In genomic region chr15:94234300-94234699, GRCh38 we compare ENCODE assay signal across 10 cellular contexts. TPM values are rescaled to one million over a fixed set of nuclear protein-coding genes. Genes with fewer than 3 reads are reported as not detected.
A peak's percentile ranks its signal among the peaks of the same experiment; 100 is the strongest.
DNase-seq lines count a peak whose midpoint lies in the region; ATAC-seq and TF ChIP-seq lines count a peak whose summit lies in the region.
"Had no signal": no experiment of that assay in that cellular context is flagged by ENCODE, and none has a peak within 500 bp of the region (broad histone marks: within the 10 kb centered on the region; RNA-seq: fewer than 3 reads in every experiment).

No MANE protein-coding gene starts in this region.

- H3K27me3 Mint-ChIP-seq in activated T-helper 1 cell treated with anti-CD3 and anti-CD28 coated beads, Interleukin-12 subunit alpha, Interleukin-12 subunit beta, Interleukin-2, Interleukin-4 antibody, amounts not matched to agents 30 ng/mL and 10 ng/mL and 1 ng/mL, durations not matched to agents 14 hours and 24 hours and 36 hours (ENCODE audit: insufficient read depth) = no peaks in the 10 kb centered on the region

- no peak overlapping the region for H3K4ac ChIP-seq in mesendoderm (ENCODE audit: low read depth, low read length)

- TF ChIP-seq CTCF in left ventricle myocardium inferior (IDR thresholded peaks at IDR 0.05; ENCODE audit: borderline replicate concordance) (no peak), upper lobe of right lung (IDR thresholded peaks at IDR 0.05) (no peak), testis (IDR thresholded peaks at IDR 0.05) (no peak)

- H2BK120ac ChIP-seq in mesendoderm (ENCODE audit: low read depth, low read length) = no peak overlapping the region

- H3K4me2 ChIP-seq in mesendoderm (ENCODE audit: low read length) = no peak overlapping the region

- H3K79me2 ChIP-seq in mesendoderm (ENCODE audit: control insufficient read depth, insufficient read depth, low read length) = no peaks in the 10 kb centered on the region

- H4K8ac ChIP-seq in mesendoderm (ENCODE audit: low read depth, low read length) = no peak overlapping the region

- H2BK15ac ChIP-seq in mesendoderm (replicated peaks; ENCODE audit: low read depth) = no peak overlapping the region

- WGBS in mesendoderm (ENCODE audit: extremely low coverage, insufficient coverage, low lambda C conversion rate) = no CpG with 5 or more reads among the region's 3 CpGs
- 45 to 52% methylated on average over 3 of the region's 3 CpGs for WGBS in testis, 2 donors

- H3K36me3 ChIP-seq in left ventricle myocardium inferior = no peaks in the 10 kb centered on the region
- H3K36me3 ChIP-seq in mesendoderm (ENCODE audit: control insufficient read depth, insufficient read depth, low read length) = no peaks in the 10 kb centered on the region
- no peaks in the 10 kb centered on the region for H3K36me3 ChIP-seq in upper lobe of right lung
- no peaks in the 10 kb centered on the region for H3K36me3 ChIP-seq in testis (ENCODE audit: low read depth, missing control alignments)

- no peak overlapping the region for H3K56ac ChIP-seq in mesendoderm (ENCODE audit: low read length)

- peak overlapping the region; percentile 79 for H3K27ac Mint-ChIP-seq in activated T-helper 1 cell treated with anti-CD3 and anti-CD28 coated beads, Interleukin-12 subunit alpha, Interleukin-12 subunit beta, Interleukin-2, Interleukin-4 antibody, amounts not matched to agents 30 ng/mL and 10 ng/mL and 1 ng/mL, durations not matched to agents 14 hours and 24 hours and 36 hours

- no peak overlapping the region for H3K4me3 ChIP-seq in left ventricle myocardium inferior
- no peak overlapping the region for H3K4me3 ChIP-seq in mesendoderm (ENCODE audit: low read length)
- no peak overlapping the region for H3K4me3 ChIP-seq in upper lobe of right lung
- H3K4me3 ChIP-seq in testis = no peak overlapping the region

- H3K4me1 Mint-ChIP-seq in activated T-helper 1 cell treated with anti-CD3 and anti-CD28 coated beads, Interleukin-12 subunit alpha, Interleukin-12 subunit beta, Interleukin-2, Interleukin-4 antibody, amounts not matched to agents 30 ng/mL and 10 ng/mL and 1 ng/mL, durations not matched to agents 14 hours and 24 hours and 36 hours (ENCODE audit: low read depth) = peaks cover 85% of the 10 kb centered on the region

- no peak overlapping the region for H4K5ac ChIP-seq in mesendoderm (ENCODE audit: low read length)

- H3K18ac ChIP-seq in mesendoderm (ENCODE audit: low read length) = no peak overlapping the region

- ATAC-seq in left cardiac atrium (no peak), upper lobe of right lung (no peak), HG02763 (IDR thresholded peaks at IDR 0.05; ENCODE audit: unreplicated experiment) (no peak)

- H3K27ac ChIP-seq in left ventricle myocardium inferior (replicated peaks) (no peak overlapping the region), mesendoderm (ENCODE audit: low read depth, low read length) (no peak overlapping the region), upper lobe of right lung (no peak overlapping the region), testis (no peak overlapping the region)

- peak overlapping the region; percentile 88 for H3K4me3 Mint-ChIP-seq in activated T-helper 1 cell treated with anti-CD3 and anti-CD28 coated beads, Interleukin-12 subunit alpha, Interleukin-12 subunit beta, Interleukin-2, Interleukin-4 antibody, amounts not matched to agents 30 ng/mL and 10 ng/mL and 1 ng/mL, durations not matched to agents 14 hours and 24 hours and 36 hours

- no peaks in the 10 kb centered on the region for H3K9me3 ChIP-seq in left ventricle myocardium inferior (replicated peaks)
- no peaks in the 10 kb centered on the region for H3K9me3 ChIP-seq in upper lobe of right lung
- no peaks in the 10 kb centered on the region for H3K9me3 ChIP-seq in testis

- no peak overlapping the region for H2AK5ac ChIP-seq in mesendoderm (ENCODE audit: low read length)

- peak; percentile 24 for DNase-seq in left cardiac atrium
- DNase-seq in left ventricle myocardium inferior = no peak
- no peak for DNase-seq in activated T-helper 1 cell treated with anti-CD3 and anti-CD28 coated beads, Interleukin-12 subunit alpha, Interleukin-12 subunit beta, Interleukin-2, Interleukin-4 antibody, amounts not matched to agents 30 ng/mL and 10 ng/mL and 1 ng/mL, durations not matched to agents 14 hours and 24 hours and 36 hours (ENCODE audit: low spot score)
- peak; percentile 40 for DNase-seq in mesendoderm
- peak; percentile 67 for DNase-seq in upper lobe of right lung
- DNase-seq in testis = no peak
- DNase-seq in AG08395 (ENCODE audit: low spot score) = no peak
- DNase-seq: HCEC 1CT, NCI-H446 treated with DMSO at 0.1 percent for 48 hours had no signal

- H3K9me3 Mint-ChIP-seq in activated T-helper 1 cell treated with anti-CD3 and anti-CD28 coated beads, Interleukin-12 subunit alpha, Interleukin-12 subunit beta, Interleukin-2, Interleukin-4 antibody, amounts not matched to agents 30 ng/mL and 10 ng/mL and 1 ng/mL, durations not matched to agents 14 hours and 24 hours and 36 hours = no peaks in the 10 kb centered on the region

- H3K79me1 ChIP-seq in mesendoderm (ENCODE audit: low read length) = no peaks in the 10 kb centered on the region

- intact Hi-C loops in left cardiac atrium (cut with DNase I) = no loop called here
- intact Hi-C loops in left ventricle myocardium inferior (cut with micrococcal nuclease) = no loop called here
- intact Hi-C loops in activated T-helper 1 cell treated with anti-CD3 and anti-CD28 coated beads, Interleukin-12 subunit alpha, Interleukin-12 subunit beta, Interleukin-2, Interleukin-4 antibody, amounts not matched to agents 30 ng/mL and 10 ng/mL and 1 ng/mL, durations not matched to agents 14 hours and 24 hours and 36 hours (cut with micrococcal nuclease) = loop anchor here (5.0 kb wide), 1 partner anchor 1332 kb away; the partner anchor contains the start of gene CHD2
- intact Hi-C loops in upper lobe of right lung (cut with DNase I) = no loop called here
- intact Hi-C loops in testis (cut with DNase I; ENCODE audit: low total_unique reads) = no loop called here

- no peak overlapping the region for H3K9ac ChIP-seq in mesendoderm (ENCODE audit: low read length)

- H3K23ac ChIP-seq in mesendoderm (ENCODE audit: low read length) = no peak overlapping the region

- peaks cover 53% of the 10 kb centered on the region for H3K36me3 Mint-ChIP-seq in activated T-helper 1 cell treated with anti-CD3 and anti-CD28 coated beads, Interleukin-12 subunit alpha, Interleukin-12 subunit beta, Interleukin-2, Interleukin-4 antibody, amounts not matched to agents 30 ng/mL and 10 ng/mL and 1 ng/mL, durations not matched to agents 14 hours and 24 hours and 36 hours (ENCODE audit: low read depth)

- H2BK5ac ChIP-seq in mesendoderm (ENCODE audit: low read length) = no peak overlapping the region

- no peak for TF ChIP-seq POLR2A in testis (IDR thresholded peaks at IDR 0.05)

- peaks cover 19% of the 10 kb centered on the region for H3K4me1 ChIP-seq in left ventricle myocardium inferior
- no peaks in the 10 kb centered on the region for H3K4me1 ChIP-seq in mesendoderm (ENCODE audit: control insufficient read depth, low read depth, low read length)
- peaks cover 27% of the 10 kb centered on the region for H3K4me1 ChIP-seq in upper lobe of right lung
- no peaks in the 10 kb centered on the region for H3K4me1 ChIP-seq in testis

- H3K27me3 ChIP-seq in left ventricle myocardium inferior (ENCODE audit: low read depth) (peaks cover 56% of the 10 kb centered on the region), mesendoderm (ENCODE audit: insufficient read depth, low read length, poor library complexity) (peaks cover 2% of the 10 kb centered on the region), upper lobe of right lung (no peaks in the 10 kb centered on the region), testis (no peaks in the 10 kb centered on the region)

RNA-seq across cellular contexts. Expression of gene MCTP2, which starts 2.9 kb away (rescaled TPM):
- 1 to 10 TPM; 2.3 to 4.3 TPM for total RNA-seq in left cardiac atrium
- total RNA-seq in left ventricle myocardium inferior = 1.0 TPM
- 93.2 and 96.0 TPM in 2 replicates for total RNA-seq in activated T-helper 1 cell treated with anti-CD3 and anti-CD28 coated beads, Interleukin-12 subunit alpha, Interleukin-12 subunit beta, Interleukin-2, Interleukin-4 antibody, amounts not matched to agents 30 ng/mL and 10 ng/mL and 1 ng/mL, durations not matched to agents 14 hours and 24 hours and 36 hours
- 1.4 TPM for polyA plus RNA-seq in mesendoderm (2013, experiment 1 of 2)
- polyA plus RNA-seq in mesendoderm (2013, experiment 2 of 2) = 1.5 TPM
- total RNA-seq in upper lobe of right lung = 35.3 TPM
- 10 to 100 TPM in 1 of 2 donors, 1 to 10 TPM in 1; 7.6 to 13.8 TPM for total RNA-seq in testis
- 6.7 TPM for polyA plus RNA-seq in testis (ENCODE audit: insufficient read depth, low read depth, low replicate concordance)

Comparison
In these comparisons a context has a peak if more than half of its experiments do, and no peak if none do; other contexts are left out.
1. DNase-seq: peak in left cardiac atrium (single experiment), mesendoderm (single experiment) and upper lobe of right lung (single experiment); none in left ventricle myocardium inferior (single experiment), activated T-helper 1 cell treated with anti-CD3 and anti-CD28 coated beads, Interleukin-12 subunit alpha, Interleukin-12 subunit beta, Interleukin-2, Interleukin-4 antibody, amounts not matched to agents 30 ng/mL and 10 ng/mL and 1 ng/mL, durations not matched to agents 14 hours and 24 hours and 36 hours (single experiment), testis (single experiment) and AG08395 (single experiment).